In the genomic region with DNA sequence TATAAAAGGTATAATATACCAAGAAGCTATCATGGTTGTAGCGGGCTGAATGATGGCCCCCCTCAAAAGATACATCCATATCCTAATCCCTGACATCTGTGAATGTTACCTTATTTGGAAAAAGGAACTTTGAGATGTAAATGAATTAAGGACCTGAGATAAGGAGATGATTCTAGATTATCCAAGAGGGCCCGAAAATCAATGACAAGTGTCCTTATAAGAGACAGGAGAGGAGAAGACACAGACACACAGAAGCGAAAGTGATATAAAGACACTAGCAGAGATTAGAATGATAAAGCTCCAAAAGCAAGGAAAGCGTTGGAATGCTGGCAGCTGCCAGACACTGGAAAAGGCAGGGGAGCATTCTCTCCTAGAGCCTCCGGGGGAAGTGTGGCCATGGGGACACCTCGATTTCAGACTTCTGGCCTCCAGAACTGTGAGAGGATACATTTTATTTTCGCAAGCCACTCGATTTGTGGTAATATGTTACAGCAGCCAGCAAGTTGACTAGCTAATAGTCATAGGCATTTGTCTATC, we compare ENCODE assay signal across 1 cellular context.
TF ChIP-seq lines count a peak whose summit lies in the region.

No MANE protein-coding gene starts in this region.

TF ChIP-seq in K562, 482 proteins besides CTCF, POLR2A, EP300 and RAD21:
- TF ChIP-seq SRSF1 (IDR thresholded peaks at IDR 0.05; ENCODE audit: low read depth, low read length) (no peak), ZNF24 (IDR thresholded peaks at IDR 0.05) (no peak), THRAP3 (IDR thresholded peaks at IDR 0.05; ENCODE audit: borderline replicate concordance) (no peak), HDAC3 (IDR thresholded peaks at IDR 0.05; ENCODE audit: borderline replicate concordance, partially characterized antibody) (no peak), DDX20 (tag; IDR thresholded peaks at IDR 0.05; ENCODE audit: low read depth) (no peak), GTF2A2 (tag; IDR thresholded peaks at IDR 0.05) (no peak), HNRNPUL1 (IDR thresholded peaks at IDR 0.05; ENCODE audit: low read length) (no peak), ZNF583 (CRISPR knock-in tag; IDR thresholded peaks at IDR 0.05) (no peak), COPS2 (conservative IDR thresholded peaks at IDR 0.05) (no peak), ZNF3 (CRISPR knock-in tag; IDR thresholded peaks at IDR 0.05) (no peak), ZNF668 (CRISPR knock-in tag; IDR thresholded peaks at IDR 0.05) (no peak), DACH1 (IDR thresholded peaks at IDR 0.05; ENCODE audit: partially characterized antibody) (no peak), ZNF444 (CRISPR knock-in tag; IDR thresholded peaks at IDR 0.05) (no peak), NFIX (CRISPR knock-in tag; IDR thresholded peaks at IDR 0.05; ENCODE audit: low read depth) (no peak)
TF ChIP-seq in K562: peak in this region for 0.
